1 cellular context compared by ENCODE assay signal in the genomic region with DNA sequence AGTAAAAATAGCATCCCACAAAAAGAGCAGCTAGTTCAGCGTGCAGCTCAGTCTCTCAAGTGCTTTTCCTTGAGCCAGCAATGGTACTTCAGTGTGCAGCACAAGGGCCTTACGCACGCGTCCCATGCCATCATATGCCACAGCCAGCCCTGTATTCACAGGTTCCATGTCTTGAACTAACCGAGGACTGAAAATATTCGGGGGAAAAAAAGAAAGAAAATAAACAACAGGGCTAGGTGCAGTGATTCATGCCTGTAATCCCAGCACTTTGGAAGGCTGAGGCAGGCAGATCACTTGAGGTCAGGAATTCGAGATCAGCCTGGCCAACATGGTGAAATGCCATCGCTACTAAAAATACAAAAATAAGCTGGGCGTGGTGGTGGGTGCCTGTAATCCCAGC.
TF ChIP-seq lines count a peak whose summit lies in the region.

No MANE protein-coding gene starts in this region.

TF ChIP-seq in K562, 482 proteins besides CTCF, POLR2A, EP300 and RAD21:
- TF ChIP-seq IRF1 (CRISPR knock-in tag; IDR thresholded peaks at IDR 0.05; ENCODE audit: borderline replicate concordance) (no peak), KHSRP (IDR thresholded peaks at IDR 0.05) (no peak), ZNF589 (CRISPR knock-in tag; IDR thresholded peaks at IDR 0.05; ENCODE audit: low read depth) (no peak), HMGN3 (IDR thresholded peaks at IDR 0.05; ENCODE audit: borderline replicate concordance, extremely low read depth, insufficient read length, low read depth, low read length) (no peak), ZNF668 (CRISPR knock-in tag; IDR thresholded peaks at IDR 0.05) (no peak), CXXC5 (CRISPR knock-in tag; IDR thresholded peaks at IDR 0.05) (no peak), RBFOX2 (IDR thresholded peaks at IDR 0.05; ENCODE audit: low read depth, low read length) (no peak), TAF9B (IDR thresholded peaks at IDR 0.05; ENCODE audit: partially characterized antibody) (no peak), MGA (IDR thresholded peaks at IDR 0.05) (no peak), KAT7 (CRISPR knock-in tag; IDR thresholded peaks at IDR 0.05; ENCODE audit: borderline replicate concordance) (no peak), NELFE (IDR thresholded peaks at IDR 0.05; ENCODE audit: insufficient read depth, insufficient read length) (no peak), CC2D1A (IDR thresholded peaks at IDR 0.05) (no peak), CREB3L1 (IDR thresholded peaks at IDR 0.05; ENCODE audit: borderline replicate concordance, low read depth) (no peak)
- TF ChIP-seq, protein P1, sequence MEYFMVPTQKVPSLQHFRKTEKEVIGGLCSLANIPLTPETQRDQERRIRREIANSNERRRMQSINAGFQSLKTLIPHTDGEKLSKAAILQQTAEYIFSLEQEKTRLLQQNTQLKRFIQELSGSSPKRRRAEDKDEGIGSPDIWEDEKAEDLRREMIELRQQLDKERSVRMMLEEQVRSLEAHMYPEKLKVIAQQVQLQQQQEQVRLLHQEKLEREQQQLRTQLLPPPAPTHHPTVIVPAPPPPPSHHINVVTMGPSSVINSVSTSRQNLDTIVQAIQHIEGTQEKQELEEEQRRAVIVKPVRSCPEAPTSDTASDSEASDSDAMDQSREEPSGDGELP (CRISPR knock-in tag; IDR thresholded peaks at IDR 0.05; ENCODE audit: borderline replicate concordance) = no peak
- TF ChIP-seq, protein P2, sequence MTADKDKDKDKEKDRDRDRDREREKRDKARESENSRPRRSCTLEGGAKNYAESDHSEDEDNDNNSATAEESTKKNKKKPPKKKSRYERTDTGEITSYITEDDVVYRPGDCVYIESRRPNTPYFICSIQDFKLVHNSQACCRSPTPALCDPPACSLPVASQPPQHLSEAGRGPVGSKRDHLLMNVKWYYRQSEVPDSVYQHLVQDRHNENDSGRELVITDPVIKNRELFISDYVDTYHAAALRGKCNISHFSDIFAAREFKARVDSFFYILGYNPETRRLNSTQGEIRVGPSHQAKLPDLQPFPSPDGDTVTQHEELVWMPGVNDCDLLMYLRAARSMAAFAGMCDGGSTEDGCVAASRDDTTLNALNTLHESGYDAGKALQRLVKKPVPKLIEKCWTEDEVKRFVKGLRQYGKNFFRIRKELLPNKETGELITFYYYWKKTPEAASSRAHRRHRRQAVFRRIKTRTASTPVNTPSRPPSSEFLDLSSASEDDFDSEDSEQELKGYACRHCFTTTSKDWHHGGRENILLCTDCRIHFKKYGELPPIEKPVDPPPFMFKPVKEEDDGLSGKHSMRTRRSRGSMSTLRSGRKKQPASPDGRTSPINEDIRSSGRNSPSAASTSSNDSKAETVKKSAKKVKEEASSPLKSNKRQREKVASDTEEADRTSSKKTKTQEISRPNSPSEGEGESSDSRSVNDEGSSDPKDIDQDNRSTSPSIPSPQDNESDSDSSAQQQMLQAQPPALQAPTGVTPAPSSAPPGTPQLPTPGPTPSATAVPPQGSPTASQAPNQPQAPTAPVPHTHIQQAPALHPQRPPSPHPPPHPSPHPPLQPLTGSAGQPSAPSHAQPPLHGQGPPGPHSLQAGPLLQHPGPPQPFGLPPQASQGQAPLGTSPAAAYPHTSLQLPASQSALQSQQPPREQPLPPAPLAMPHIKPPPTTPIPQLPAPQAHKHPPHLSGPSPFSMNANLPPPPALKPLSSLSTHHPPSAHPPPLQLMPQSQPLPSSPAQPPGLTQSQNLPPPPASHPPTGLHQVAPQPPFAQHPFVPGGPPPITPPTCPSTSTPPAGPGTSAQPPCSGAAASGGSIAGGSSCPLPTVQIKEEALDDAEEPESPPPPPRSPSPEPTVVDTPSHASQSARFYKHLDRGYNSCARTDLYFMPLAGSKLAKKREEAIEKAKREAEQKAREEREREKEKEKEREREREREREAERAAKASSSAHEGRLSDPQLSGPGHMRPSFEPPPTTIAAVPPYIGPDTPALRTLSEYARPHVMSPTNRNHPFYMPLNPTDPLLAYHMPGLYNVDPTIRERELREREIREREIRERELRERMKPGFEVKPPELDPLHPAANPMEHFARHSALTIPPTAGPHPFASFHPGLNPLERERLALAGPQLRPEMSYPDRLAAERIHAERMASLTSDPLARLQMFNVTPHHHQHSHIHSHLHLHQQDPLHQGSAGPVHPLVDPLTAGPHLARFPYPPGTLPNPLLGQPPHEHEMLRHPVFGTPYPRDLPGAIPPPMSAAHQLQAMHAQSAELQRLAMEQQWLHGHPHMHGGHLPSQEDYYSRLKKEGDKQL (CRISPR knock-in tag; IDR thresholded peaks at IDR 0.05; ENCODE audit: borderline replicate concordance) = no peak
- TF ChIP-seq, protein P3, sequence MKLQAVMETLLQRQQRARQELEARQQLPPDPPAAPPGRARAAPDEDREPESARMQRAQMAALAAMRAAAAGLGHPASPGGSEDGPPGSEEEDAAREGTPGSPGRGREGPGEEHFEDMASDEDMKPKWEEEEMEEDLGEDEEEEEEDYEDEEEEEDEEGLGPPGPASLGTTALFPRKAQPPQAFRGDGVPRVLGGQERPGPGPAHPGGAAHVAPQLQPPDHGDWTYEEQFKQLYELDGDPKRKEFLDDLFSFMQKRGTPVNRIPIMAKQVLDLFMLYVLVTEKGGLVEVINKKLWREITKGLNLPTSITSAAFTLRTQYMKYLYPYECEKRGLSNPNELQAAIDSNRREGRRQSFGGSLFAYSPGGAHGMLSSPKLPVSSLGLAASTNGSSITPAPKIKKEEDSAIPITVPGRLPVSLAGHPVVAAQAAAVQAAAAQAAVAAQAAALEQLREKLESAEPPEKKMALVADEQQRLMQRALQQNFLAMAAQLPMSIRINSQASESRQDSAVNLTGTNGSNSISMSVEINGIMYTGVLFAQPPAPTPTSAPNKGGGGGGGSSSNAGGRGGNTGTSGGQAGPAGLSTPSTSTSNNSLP (IDR thresholded peaks at IDR 0.05; ENCODE audit: borderline replicate concordance, low read depth, low read length) = no peak
